In genomic region chr20:37395921-37396519, GRCh38 we compare ENCODE assay signal across 1 cellular context.
TF ChIP-seq lines count a peak whose summit lies in the region.

No MANE protein-coding gene starts in this region.

TF ChIP-seq in HepG2, 621 proteins besides CTCF, POLR2A, EP300 and RAD21 (continued from another document):
- TF ChIP-seq, protein P1, sequence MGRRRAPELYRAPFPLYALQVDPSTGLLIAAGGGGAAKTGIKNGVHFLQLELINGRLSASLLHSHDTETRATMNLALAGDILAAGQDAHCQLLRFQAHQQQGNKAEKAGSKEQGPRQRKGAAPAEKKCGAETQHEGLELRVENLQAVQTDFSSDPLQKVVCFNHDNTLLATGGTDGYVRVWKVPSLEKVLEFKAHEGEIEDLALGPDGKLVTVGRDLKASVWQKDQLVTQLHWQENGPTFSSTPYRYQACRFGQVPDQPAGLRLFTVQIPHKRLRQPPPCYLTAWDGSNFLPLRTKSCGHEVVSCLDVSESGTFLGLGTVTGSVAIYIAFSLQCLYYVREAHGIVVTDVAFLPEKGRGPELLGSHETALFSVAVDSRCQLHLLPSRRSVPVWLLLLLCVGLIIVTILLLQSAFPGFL (CRISPR knock-in tag; IDR thresholded peaks at IDR 0.05): no peak
- TF ChIP-seq, protein P2, sequence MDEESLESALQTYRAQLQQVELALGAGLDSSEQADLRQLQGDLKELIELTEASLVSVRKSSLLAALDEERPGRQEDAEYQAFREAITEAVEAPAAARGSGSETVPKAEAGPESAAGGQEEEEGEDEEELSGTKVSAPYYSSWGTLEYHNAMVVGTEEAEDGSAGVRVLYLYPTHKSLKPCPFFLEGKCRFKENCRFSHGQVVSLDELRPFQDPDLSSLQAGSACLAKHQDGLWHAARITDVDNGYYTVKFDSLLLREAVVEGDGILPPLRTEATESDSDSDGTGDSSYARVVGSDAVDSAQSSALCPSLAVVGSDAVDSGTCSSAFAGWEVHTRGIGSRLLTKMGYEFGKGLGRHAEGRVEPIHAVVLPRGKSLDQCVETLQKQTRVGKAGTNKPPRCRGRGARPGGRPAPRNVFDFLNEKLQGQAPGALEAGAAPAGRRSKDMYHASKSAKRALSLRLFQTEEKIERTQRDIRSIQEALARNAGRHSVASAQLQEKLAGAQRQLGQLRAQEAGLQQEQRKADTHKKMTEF (CRISPR knock-in tag; IDR thresholded peaks at IDR 0.05): no peak
- TF ChIP-seq ZNF607 (CRISPR knock-in tag; IDR thresholded peaks at IDR 0.05; ENCODE audit: borderline replicate concordance): no peak
- TF ChIP-seq ZBTB39 (CRISPR knock-in tag; IDR thresholded peaks at IDR 0.05): no peak
- TF ChIP-seq ARNT2 (CRISPR knock-in tag; IDR thresholded peaks at IDR 0.05; ENCODE audit: low read depth): no peak
- no peak for TF ChIP-seq ZKSCAN5 (CRISPR knock-in tag; IDR thresholded peaks at IDR 0.05)
- TF ChIP-seq SATB2 (CRISPR knock-in tag; IDR thresholded peaks at IDR 0.05): no peak
- no peak for TF ChIP-seq ZNF580 (CRISPR knock-in tag; IDR thresholded peaks at IDR 0.05; ENCODE audit: borderline replicate concordance, low read depth)
- TF ChIP-seq, protein P3, sequence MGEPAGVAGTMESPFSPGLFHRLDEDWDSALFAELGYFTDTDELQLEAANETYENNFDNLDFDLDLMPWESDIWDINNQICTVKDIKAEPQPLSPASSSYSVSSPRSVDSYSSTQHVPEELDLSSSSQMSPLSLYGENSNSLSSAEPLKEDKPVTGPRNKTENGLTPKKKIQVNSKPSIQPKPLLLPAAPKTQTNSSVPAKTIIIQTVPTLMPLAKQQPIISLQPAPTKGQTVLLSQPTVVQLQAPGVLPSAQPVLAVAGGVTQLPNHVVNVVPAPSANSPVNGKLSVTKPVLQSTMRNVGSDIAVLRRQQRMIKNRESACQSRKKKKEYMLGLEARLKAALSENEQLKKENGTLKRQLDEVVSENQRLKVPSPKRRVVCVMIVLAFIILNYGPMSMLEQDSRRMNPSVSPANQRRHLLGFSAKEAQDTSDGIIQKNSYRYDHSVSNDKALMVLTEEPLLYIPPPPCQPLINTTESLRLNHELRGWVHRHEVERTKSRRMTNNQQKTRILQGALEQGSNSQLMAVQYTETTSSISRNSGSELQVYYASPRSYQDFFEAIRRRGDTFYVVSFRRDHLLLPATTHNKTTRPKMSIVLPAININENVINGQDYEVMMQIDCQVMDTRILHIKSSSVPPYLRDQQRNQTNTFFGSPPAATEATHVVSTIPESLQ (CRISPR knock-in tag; conservative IDR thresholded peaks at IDR 0.05): no peak
- no peak for TF ChIP-seq ELF3 (CRISPR knock-in tag; IDR thresholded peaks at IDR 0.05)
- no peak for TF ChIP-seq ZNF24 (IDR thresholded peaks at IDR 0.05)
- TF ChIP-seq ZNF484 (CRISPR knock-in tag; IDR thresholded peaks at IDR 0.05; ENCODE audit: borderline replicate concordance, low read depth): no peak
- TF ChIP-seq CHCHD3 (CRISPR knock-in tag; IDR thresholded peaks at IDR 0.05): 0 out of 2 replicates have a peak, but pooled peaks have one; percentile 25
- no peak for TF ChIP-seq ZNF512B (CRISPR knock-in tag; IDR thresholded peaks at IDR 0.05; ENCODE audit: borderline replicate concordance)
- TF ChIP-seq ZNF552 (CRISPR knock-in tag; IDR thresholded peaks at IDR 0.05; ENCODE audit: borderline replicate concordance): no peak
- no peak for TF ChIP-seq ZBTB4 (CRISPR knock-in tag; IDR thresholded peaks at IDR 0.05; ENCODE audit: borderline replicate concordance)
- TF ChIP-seq CCAR2 (optimal IDR thresholded peaks at IDR 0.05; ENCODE audit: low read depth, low read length): no peak
- TF ChIP-seq MLX (CRISPR knock-in tag; IDR thresholded peaks at IDR 0.05): no peak
- TF ChIP-seq AGO2 (optimal IDR thresholded peaks at IDR 0.05; ENCODE audit: low read depth, low read length): peak; percentile 11
- TF ChIP-seq TCF7 (IDR thresholded peaks at IDR 0.05; ENCODE audit: low read depth): no peak
- no peak for TF ChIP-seq STAT5B (CRISPR knock-in tag; IDR thresholded peaks at IDR 0.05)
- peak; percentile 79 for TF ChIP-seq ZBTB33 (CRISPR knock-in tag; IDR thresholded peaks at IDR 0.05)
TF ChIP-seq in HepG2: peak in this region for 5.
